ENCODE assay signal across 8 cellular contexts in genomic region chr18:35290070-35290735, GRCh38. TPM values are rescaled to one million over a fixed set of nuclear protein-coding genes. Genes with fewer than 3 reads are reported as not detected.
A peak's percentile ranks its signal among the peaks of the same experiment; 100 is the strongest.
DNase-seq lines count a peak whose midpoint lies in the region; ATAC-seq, FAIRE-seq and TF ChIP-seq lines count a peak whose summit lies in the region.

Gene ZSCAN30 (minus strand): TSS chr18:35290229. CDS start chr18:35264352, 25,877 bp downstream.

- in situ Hi-C loops in GM13977 (cut with MboI; ENCODE audit: low pct_unique_long_range_greater_than_20kb, low sequenced_read_pairs, unreplicated experiment): no loop called here

- H3K36me3 ChIP-seq in psoas muscle (ENCODE audit: insufficient read depth in 1 of 2, low read depth in 1 of 2): peaks cover 0 to 24% of the 10 kb centered on the region in 2 donors

- FAIRE-seq in urothelium cell line (lab: Jason Lieb, UNC): no peak

- H3K4me3 Mint-ChIP-seq in T-helper 1 cell treated with Interleukin-12 subunit alpha and Interleukin-12 subunit beta and Interleukin-4 antibody, amounts not matched to agents 30 μg/mL and 1 μg/mL, for 36 hours: peak within 1 kb of the TSS; percentile 99

- no peaks in the 10 kb centered on the region for H3K27me3 Mint-ChIP-seq in T-helper 1 cell treated with Interleukin-12 subunit alpha and Interleukin-12 subunit beta and Interleukin-4 antibody, amounts not matched to agents 30 μg/mL and 1 μg/mL, for 36 hours (ENCODE audit: low read depth)

- H3K4me3 ChIP-seq in psoas muscle: peak within 1 kb of the TSS; percentile 87

- peak within 1 kb of the TSS; percentile 80 for H3K27ac ChIP-seq in psoas muscle

- peak; percentile 89 for DNase-seq in GM13977 (ENCODE audit: low spot score)
- DNase-seq in NCI-H1694 (lab: John Stamatoyannopoulos, UW): peak; percentile 73
- peak; percentile 75 to 96 (median 91) for DNase-seq in amygdala (lab: John Stamatoyannopoulos, UW)
- DNase-seq in left ventricle myocardium superior: peak; percentile 96
- peak; percentile 95 to 97 for DNase-seq in psoas muscle
- DNase-seq in urothelium cell line (ENCODE audit: low spot score): peak; percentile 89

- 0 to 1% (median 1%) methylated on average over 41 of the region's 41 CpGs for WGBS in psoas muscle, 3 donors

- H3K27ac Mint-ChIP-seq in T-helper 1 cell treated with Interleukin-12 subunit alpha and Interleukin-12 subunit beta and Interleukin-4 antibody, amounts not matched to agents 30 μg/mL and 1 μg/mL, for 36 hours: peak within 1 kb of the TSS; percentile 97

- peaks cover 28% of the 10 kb centered on the region for H3K4me1 Mint-ChIP-seq in T-helper 1 cell treated with Interleukin-12 subunit alpha and Interleukin-12 subunit beta and Interleukin-4 antibody, amounts not matched to agents 30 μg/mL and 1 μg/mL, for 36 hours (ENCODE audit: low read depth)

- peak; percentile 92 for ATAC-seq in HG02884 (IDR thresholded peaks at IDR 0.05; ENCODE audit: unreplicated experiment)
- ATAC-seq in left ventricle myocardium superior: peak; percentile 100
- ATAC-seq in psoas muscle: peak; percentile 99 to 100 (median 100)

- peaks cover 12% of the 10 kb centered on the region for H3K4me1 ChIP-seq in psoas muscle

- H3K9me3 ChIP-seq in psoas muscle: no peaks in the 10 kb centered on the region

- no peaks in the 10 kb centered on the region for H3K27me3 ChIP-seq in psoas muscle (ENCODE audit: insufficient read depth in 3 of 3, low read length in 2 of 3)

- H3K36me3 Mint-ChIP-seq in T-helper 1 cell treated with Interleukin-12 subunit alpha and Interleukin-12 subunit beta and Interleukin-4 antibody, amounts not matched to agents 30 μg/mL and 1 μg/mL, for 36 hours (ENCODE audit: low read depth): peaks cover 52% of the 10 kb centered on the region

- H3K9me3 Mint-ChIP-seq in T-helper 1 cell treated with Interleukin-12 subunit alpha and Interleukin-12 subunit beta and Interleukin-4 antibody, amounts not matched to agents 30 μg/mL and 1 μg/mL, for 36 hours: peaks cover 28% of the 10 kb centered on the region

- TF ChIP-seq CTCF in GM13977 (IDR thresholded peaks at IDR 0.05; ENCODE audit: extremely low read depth, insufficient read depth, missing control alignments) (no peak), psoas muscle (IDR thresholded peaks at IDR 0.05) (no peak)

- intact Hi-C loops in left ventricle myocardium superior (cut with micrococcal nuclease): no loop called here
- intact Hi-C loops in psoas muscle (cut with DNase I): loop anchor here (1.0 to 5.0 kb wide), 4 partner anchors 23 to 52 kb away; partner anchors contain the start of genes ZNF24 (in 1 of the 2) and ZNF397 (in 1 of the 2)

RNA-seq across cellular contexts. Expression of gene ZSCAN30, which starts in this region (rescaled TPM):
- total RNA-seq in left ventricle myocardium superior (13.2 TPM), psoas muscle (10 to 100 TPM in 2 of 4 donors, 1 to 10 TPM in 2; 8.8 to 12.2 (median 10.4) TPM)
- polyA plus RNA-seq in psoas muscle: 1 to 10 TPM; 3.0 to 7.9 (median 4.6) TPM

Comparison
In these comparisons a context has a peak if more than half of its experiments do, and no peak if none do; other contexts are left out.
1. Peak in every context shown above with its lines: DNase-seq, ATAC-seq, H3K4me3 ChIP-seq and H3K27ac ChIP-seq.